ENCODE assay signal across 18 cellular contexts in genomic region chr5:10261065-10261464, GRCh38. TPM values are rescaled to one million over a fixed set of nuclear protein-coding genes. Genes with fewer than 3 reads are reported as not detected.
A peak's percentile ranks its signal among the peaks of the same experiment; 100 is the strongest.
DNase-seq lines count a peak whose midpoint lies in the region; ATAC-seq and TF ChIP-seq lines count a peak whose summit lies in the region.
"Had no signal": no experiment of that assay in that cellular context is flagged by ENCODE, and none has a peak within 500 bp of the region (broad histone marks: within the 10 kb centered on the region; RNA-seq: fewer than 3 reads in every experiment).

No MANE protein-coding gene starts in this region.

- no peak overlapping the region for H3K4me3 Mint-ChIP-seq in activated T-helper 17 cell treated with anti-CD3 and anti-CD28 coated beads, Interleukin-2, amount 50 U/mL, for 72 hours
- no peak overlapping the region for H3K4me3 Mint-ChIP-seq in stimulated activated naive B cell treated with anti-CD40 and anti-IgM and Interleukin-4, amounts not matched to agents 10 μg/mL and 1 μg/mL and 100 μg/mL, for 72 hours
- H3K4me3 Mint-ChIP-seq in H9, result no peak overlapping the region
- H3K4me3 Mint-ChIP-seq: CD4-positive, alpha-beta T cell had no signal

- no peak overlapping the region for H4K5ac ChIP-seq in H9 (ENCODE audit: insufficient read length, low read depth, low read length)

- H3K79me1 ChIP-seq in H9 (ENCODE audit: insufficient read depth, low read depth, low read length, poor library complexity, severe bottlenecking), result no peaks in the 10 kb centered on the region

- no peak overlapping the region for H3K4me2 ChIP-seq in H9 (ENCODE audit: insufficient read depth, insufficient read length, low read length)
- H3K4me2 ChIP-seq: A549 had no signal

- WGBS in H9 (ENCODE audit: extremely low coverage, insufficient read length, low lambda C conversion rate), result no CpG with 5 or more reads among the region's 9 CpGs

- no peak overlapping the region for H3K18ac ChIP-seq in H9 (ENCODE audit: insufficient read length, low read depth, low read length)

- no peaks in the 10 kb centered on the region for H3K23me2 ChIP-seq in H9 (ENCODE audit: insufficient read length, low read depth, low read length, poor library complexity, severe bottlenecking)

- H3K79me2 ChIP-seq in H9 (ENCODE audit: insufficient read depth, low read length), result no peaks in the 10 kb centered on the region

- H3K27ac ChIP-seq in H9 (ENCODE audit: insufficient read length, low read depth, low read length), result no peak overlapping the region
- H3K27ac ChIP-seq: 22Rv1, A549, C4-2B had no signal

- H3K4me1 ChIP-seq in H9 (ENCODE audit: insufficient read depth, low read length), result no peaks in the 10 kb centered on the region
- H3K4me1 ChIP-seq: A549, HAP-1 had no signal

- H3K23ac ChIP-seq in H9 (ENCODE audit: insufficient read length, low read depth, low read length), result no peak overlapping the region

- peaks cover 17% of the 10 kb centered on the region for H3K4me1 Mint-ChIP-seq in activated T-helper 17 cell treated with anti-CD3 and anti-CD28 coated beads, Interleukin-2, amount 50 U/mL, for 72 hours
- peaks cover 0 to 4% of the 10 kb centered on the region in 2 donors for H3K4me1 Mint-ChIP-seq in stimulated activated naive B cell treated with anti-CD40 and anti-IgM and Interleukin-4, amounts not matched to agents 10 μg/mL and 1 μg/mL and 100 μg/mL, for 72 hours
- H3K4me1 Mint-ChIP-seq in H9, result no peaks in the 10 kb centered on the region

- H2AK5ac ChIP-seq in H9 (ENCODE audit: insufficient read length, low read length), result no peak overlapping the region

- peaks cover 2% of the 10 kb centered on the region for H4K20me1 ChIP-seq in H9 (ENCODE audit: control insufficient read depth, insufficient read depth, insufficient read length)

- H3K36me3 Mint-ChIP-seq in activated T-helper 17 cell treated with anti-CD3 and anti-CD28 coated beads, Interleukin-2, amount 50 U/mL, for 72 hours (ENCODE audit: low read depth), result peaks cover 100% of the 10 kb centered on the region
- peaks cover 38 to 58% of the 10 kb centered on the region in 2 donors for H3K36me3 Mint-ChIP-seq in stimulated activated naive B cell treated with anti-CD40 and anti-IgM and Interleukin-4, amounts not matched to agents 10 μg/mL and 1 μg/mL and 100 μg/mL, for 72 hours
- peaks cover 63 to 95% (median 85%) of the 10 kb centered on the region in 3 experiments for H3K36me3 Mint-ChIP-seq in H9 (ENCODE audit: insufficient read depth in 1 of 3, low read depth in 3 of 3)

- H3K14ac ChIP-seq in H9 (ENCODE audit: insufficient read depth, low read length), result no peak overlapping the region

- no peak overlapping the region for H3T11ph ChIP-seq in H9 (ENCODE audit: low read length)

- no peak overlapping the region for H2BK12ac ChIP-seq in H9 (ENCODE audit: insufficient read length, low read depth, low read length)

- H2BK15ac ChIP-seq in H9 (ENCODE audit: low read depth, low read length), result no peak overlapping the region

- H3K27me3 ChIP-seq in H9 (ENCODE audit: insufficient read depth, low read length), result no peaks in the 10 kb centered on the region

- H2BK20ac ChIP-seq in H9 (ENCODE audit: low read depth, low read length, poor library complexity, severe bottlenecking), result no peak overlapping the region

- no peaks in the 10 kb centered on the region for H3K9me3 Mint-ChIP-seq in activated T-helper 17 cell treated with anti-CD3 and anti-CD28 coated beads, Interleukin-2, amount 50 U/mL, for 72 hours
- no peaks in the 10 kb centered on the region for H3K9me3 Mint-ChIP-seq in stimulated activated naive B cell treated with anti-CD40 and anti-IgM and Interleukin-4, amounts not matched to agents 10 μg/mL and 1 μg/mL and 100 μg/mL, for 72 hours
- H3K9me3 Mint-ChIP-seq in H9, result no peaks in the 10 kb centered on the region
- H3K9me3 Mint-ChIP-seq: CD4-positive, alpha-beta T cell had no signal

- no peaks in the 10 kb centered on the region for H3K9me3 ChIP-seq in H9 (ENCODE audit: control insufficient read depth, low read depth, low read length)
- H3K9me3 ChIP-seq: A549, Caco-2, HAP-1 had no signal

- H3K27ac Mint-ChIP-seq in activated T-helper 17 cell treated with anti-CD3 and anti-CD28 coated beads, Interleukin-2, amount 50 U/mL, for 72 hours, result peak overlapping the region; percentile 76
- peak overlapping the region; percentile 51 for H3K27ac Mint-ChIP-seq in stimulated activated naive B cell treated with anti-CD40 and anti-IgM and Interleukin-4, amounts not matched to agents 10 μg/mL and 1 μg/mL and 100 μg/mL, for 72 hours
- H3K27ac Mint-ChIP-seq in H9, result no peak overlapping the region
- H3K27ac Mint-ChIP-seq: CD4-positive, alpha-beta T cell had no signal

- peak; percentile 21 for DNase-seq in NCI-H82 (lab: John Stamatoyannopoulos, UW)
- no peak for DNase-seq in NCI-H82 treated with DMSO at 0.1 percent for 48 hours (lab: John Stamatoyannopoulos, UW; ENCODE audit: unreplicated experiment)
- no peak for DNase-seq in left lobe of liver (ENCODE audit: low spot score)
- no peak for DNase-seq in stimulated activated naive B cell treated with anti-CD40 and anti-IgM and Interleukin-4, amounts not matched to agents 10 μg/mL and 1 μg/mL and 100 μg/mL, for 72 hours
- DNase-seq in H9, result no peak
- DNase-seq: AML-193; Caco-2; CD4-positive, alpha-beta T cell; DMS79; GDM1; GOT3 had no signal

- no peak overlapping the region for H2BK5ac ChIP-seq in H9 (ENCODE audit: insufficient read length, low read length)

- no peak overlapping the region for H3K56ac ChIP-seq in H9 (ENCODE audit: insufficient read length, low read depth, low read length)

- no peak overlapping the region for H3K4ac ChIP-seq in H9 (ENCODE audit: low read depth, low read length)

- no peak for ATAC-seq in activated T-helper 17 cell treated with anti-CD3 and anti-CD28 coated beads, Interleukin-2, amount 50 U/mL, for 72 hours (replicated peaks)
- ATAC-seq in left lobe of liver (peak; percentile 36), HG02588 (IDR thresholded peaks at IDR 0.05; ENCODE audit: unreplicated experiment) (no peak), HG02852 (IDR thresholded peaks at IDR 0.05; ENCODE audit: unreplicated experiment) (no peak)
- ATAC-seq in stimulated activated naive B cell treated with anti-CD40 and anti-IgM and Interleukin-4, amounts not matched to agents 10 μg/mL and 1 μg/mL and 100 μg/mL, for 72 hours (replicated peaks), result no peak
- ATAC-seq: A549 had no signal

- H2BK120ac ChIP-seq in H9 (ENCODE audit: low read depth, low read length, poor library complexity, severe bottlenecking), result no peak overlapping the region

- H3K9ac ChIP-seq in H9 (ENCODE audit: extremely low read depth, insufficient read length, low read length), result no peak overlapping the region

- H3K27me3 Mint-ChIP-seq in activated T-helper 17 cell treated with anti-CD3 and anti-CD28 coated beads, Interleukin-2, amount 50 U/mL, for 72 hours, result no peaks in the 10 kb centered on the region
- H3K27me3 Mint-ChIP-seq in stimulated activated naive B cell treated with anti-CD40 and anti-IgM and Interleukin-4, amounts not matched to agents 10 μg/mL and 1 μg/mL and 100 μg/mL, for 72 hours, result no peaks in the 10 kb centered on the region
- H3K27me3 Mint-ChIP-seq in H9 (ENCODE audit: low read depth), result no peaks in the 10 kb centered on the region
- H3K27me3 Mint-ChIP-seq: CD4-positive, alpha-beta T cell had no signal

- no peak for TF ChIP-seq CTCF in H9 (conservative IDR thresholded peaks at IDR 0.05)

- no peak overlapping the region for H4K8ac ChIP-seq in H9 (replicated peaks; ENCODE audit: insufficient read length, low read depth, low read length)

- H4K91ac ChIP-seq in H9 (ENCODE audit: insufficient read length, low read depth, low read length), result no peak overlapping the region

- H2AFZ ChIP-seq in H9 (ENCODE audit: low read length), result no peak overlapping the region

RNA-seq across cellular contexts. Expression of gene CCT5, which starts 11.0 kb away (rescaled TPM):
- 100 to 1,000 TPM; 188 to 476 TPM for total RNA-seq in activated T-helper 17 cell treated with anti-CD3 and anti-CD28 coated beads, Interleukin-2, amount 50 U/mL, for 72 hours
- total RNA-seq in left lobe of liver (47.9 TPM), H9 (2021) (530 and 532 TPM in 2 replicates)

RNA-seq across cellular contexts. Expression of gene ATPSCKMT, which starts 11.4 kb away (rescaled TPM):
- 10 to 100 TPM; 12.9 to 24.9 TPM for total RNA-seq in activated T-helper 17 cell treated with anti-CD3 and anti-CD28 coated beads, Interleukin-2, amount 50 U/mL, for 72 hours
- total RNA-seq in left lobe of liver (13.7 TPM), H9 (2021) (10.5 and 11.0 TPM in 2 replicates)

RNA-seq across cellular contexts. Expression of gene CMBL, which starts 46.6 kb away (rescaled TPM):
- total RNA-seq in activated T-helper 17 cell treated with anti-CD3 and anti-CD28 coated beads, Interleukin-2, amount 50 U/mL, for 72 hours, result under 1 TPM; 0.80 to 0.82 TPM
- total RNA-seq in left lobe of liver, result 116 TPM
- total RNA-seq in H9 (2021), result 12.2 and 12.6 TPM in 2 replicates

Comparison
In these comparisons a context has a peak if more than half of its experiments do, and no peak if none do; other contexts are left out.
1. H3K27ac Mint-ChIP-seq: peak in activated T-helper 17 cell treated with anti-CD3 and anti-CD28 coated beads, Interleukin-2, amount 50 U/mL, for 72 hours (single experiment) and stimulated activated naive B cell treated with anti-CD40 and anti-IgM and Interleukin-4, amounts not matched to agents 10 μg/mL and 1 μg/mL and 100 μg/mL, for 72 hours (single experiment); none in H9 (0 of 3).